1 cellular context compared by ENCODE assay signal in the genomic region with DNA sequence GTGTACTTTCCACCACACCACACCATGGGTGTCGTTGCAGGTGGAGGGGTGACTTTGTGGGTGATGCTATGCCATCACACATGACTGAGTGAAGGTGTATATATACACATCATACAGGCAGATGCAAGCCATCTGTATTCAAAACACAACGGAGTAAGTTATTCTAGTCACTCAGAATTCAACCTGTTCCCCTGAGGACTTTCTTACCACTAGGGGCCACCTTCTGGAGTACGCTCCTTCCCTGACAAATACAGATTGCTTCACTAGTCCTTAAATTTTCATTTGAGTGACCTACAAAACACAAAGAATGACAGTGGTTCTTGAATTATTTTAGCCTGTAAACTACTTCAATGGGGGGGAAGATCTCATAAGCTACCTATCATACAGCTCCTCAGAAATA.
TF ChIP-seq lines count a peak whose summit lies in the region.

No MANE protein-coding gene starts in this region.

TF ChIP-seq in WTC11, 78 proteins besides CTCF, POLR2A, EP300 and RAD21 (continued from another document):
- TF ChIP-seq, protein P1, sequence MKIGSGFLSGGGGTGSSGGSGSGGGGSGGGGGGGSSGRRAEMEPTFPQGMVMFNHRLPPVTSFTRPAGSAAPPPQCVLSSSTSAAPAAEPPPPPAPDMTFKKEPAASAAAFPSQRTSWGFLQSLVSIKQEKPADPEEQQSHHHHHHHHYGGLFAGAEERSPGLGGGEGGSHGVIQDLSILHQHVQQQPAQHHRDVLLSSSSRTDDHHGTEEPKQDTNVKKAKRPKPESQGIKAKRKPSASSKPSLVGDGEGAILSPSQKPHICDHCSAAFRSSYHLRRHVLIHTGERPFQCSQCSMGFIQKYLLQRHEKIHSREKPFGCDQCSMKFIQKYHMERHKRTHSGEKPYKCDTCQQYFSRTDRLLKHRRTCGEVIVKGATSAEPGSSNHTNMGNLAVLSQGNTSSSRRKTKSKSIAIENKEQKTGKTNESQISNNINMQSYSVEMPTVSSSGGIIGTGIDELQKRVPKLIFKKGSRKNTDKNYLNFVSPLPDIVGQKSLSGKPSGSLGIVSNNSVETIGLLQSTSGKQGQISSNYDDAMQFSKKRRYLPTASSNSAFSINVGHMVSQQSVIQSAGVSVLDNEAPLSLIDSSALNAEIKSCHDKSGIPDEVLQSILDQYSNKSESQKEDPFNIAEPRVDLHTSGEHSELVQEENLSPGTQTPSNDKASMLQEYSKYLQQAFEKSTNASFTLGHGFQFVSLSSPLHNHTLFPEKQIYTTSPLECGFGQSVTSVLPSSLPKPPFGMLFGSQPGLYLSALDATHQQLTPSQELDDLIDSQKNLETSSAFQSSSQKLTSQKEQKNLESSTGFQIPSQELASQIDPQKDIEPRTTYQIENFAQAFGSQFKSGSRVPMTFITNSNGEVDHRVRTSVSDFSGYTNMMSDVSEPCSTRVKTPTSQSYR (CRISPR knock-in tag; IDR thresholded peaks at IDR 0.05): no peak
- TF ChIP-seq RORB (CRISPR knock-in tag; IDR thresholded peaks at IDR 0.05) (no peak), NFYB (CRISPR knock-in tag; conservative IDR thresholded peaks at IDR 0.05; ENCODE audit: low read depth) (no peak), ZNF232 (CRISPR knock-in tag; IDR thresholded peaks at IDR 0.05) (no peak), NR2C2 (CRISPR knock-in tag; IDR thresholded peaks at IDR 0.05) (no peak)
- TF ChIP-seq, protein P2, sequence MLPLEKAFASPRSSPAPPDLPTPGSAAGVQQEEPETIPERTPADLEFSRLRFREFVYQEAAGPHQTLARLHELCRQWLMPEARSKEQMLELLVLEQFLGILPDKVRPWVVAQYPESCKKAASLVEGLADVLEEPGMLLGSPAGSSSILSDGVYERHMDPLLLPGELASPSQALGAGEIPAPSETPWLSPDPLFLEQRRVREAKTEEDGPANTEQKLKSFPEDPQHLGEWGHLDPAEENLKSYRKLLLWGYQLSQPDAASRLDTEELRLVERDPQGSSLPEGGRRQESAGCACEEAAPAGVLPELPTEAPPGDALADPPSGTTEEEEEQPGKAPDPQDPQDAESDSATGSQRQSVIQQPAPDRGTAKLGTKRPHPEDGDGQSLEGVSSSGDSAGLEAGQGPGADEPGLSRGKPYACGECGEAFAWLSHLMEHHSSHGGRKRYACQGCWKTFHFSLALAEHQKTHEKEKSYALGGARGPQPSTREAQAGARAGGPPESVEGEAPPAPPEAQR (CRISPR knock-in tag; IDR thresholded peaks at IDR 0.05): no peak
